Comparison of ENCODE assay signal across 1 cellular context in genomic region chr12:10572021-10572490, GRCh38.
A peak's percentile ranks its signal among the peaks of the same experiment; 100 is the strongest.
TF ChIP-seq lines count a peak whose summit lies in the region.

No MANE protein-coding gene starts in this region.

TF ChIP-seq in IMR-90, 13 proteins besides CTCF, POLR2A, EP300 and RAD21:
- TF ChIP-seq CEBPB (IDR thresholded peaks at IDR 0.05; ENCODE audit: low read depth, low read length) = peak; percentile 67; the same call in 1 of the 2 replicates
